ENCODE assay signal across 8 cellular contexts in the genomic region with DNA sequence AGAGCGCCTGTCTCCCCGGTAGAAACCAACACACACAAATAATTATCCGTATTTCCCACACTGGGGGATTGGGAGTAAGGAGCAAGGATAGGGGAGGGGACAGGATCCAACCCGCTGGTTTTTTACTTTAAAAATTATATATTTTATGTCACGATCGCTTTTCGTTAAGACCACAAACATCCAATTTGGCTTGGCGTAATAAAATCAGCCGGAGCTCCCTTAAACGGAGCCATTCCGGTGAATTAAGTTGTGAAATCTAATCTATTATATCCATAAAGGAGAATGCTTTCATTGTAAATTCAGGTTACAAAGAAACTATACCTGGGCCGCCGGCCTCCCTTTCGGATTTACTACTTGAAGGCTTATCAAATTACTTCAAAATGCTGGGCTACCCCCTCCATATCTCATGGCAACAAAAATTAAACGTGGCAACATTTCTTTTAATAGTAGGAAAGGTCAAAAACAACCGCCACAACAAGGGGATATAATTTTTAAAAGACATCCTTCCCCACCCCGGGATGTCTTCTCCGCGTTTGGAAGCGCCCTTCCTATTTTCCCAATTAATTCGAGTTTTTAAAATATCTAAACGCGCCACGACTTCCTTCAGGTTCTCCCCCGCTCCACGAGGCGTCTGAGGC. TPM values are rescaled to one million over a fixed set of nuclear protein-coding genes. Genes with fewer than 3 reads are reported as not detected.
DNase-seq lines count a peak whose midpoint lies in the region; ATAC-seq and TF ChIP-seq lines count a peak whose summit lies in the region.
"Had no signal": no experiment of that assay in that cellular context is flagged by ENCODE, and none has a peak within 500 bp of the region (broad histone marks: within the 10 kb centered on the region; RNA-seq: fewer than 3 reads in every experiment).

No MANE protein-coding gene starts in this region.

- peak overlapping the region; percentile 86 for H3K4me2 ChIP-seq in Loucy (ENCODE audit: low read depth, low read length, poor library complexity, severe bottlenecking)

- H3K9me2 ChIP-seq in Loucy (replicated peaks; ENCODE audit: low read depth, low read length): no peaks in the 10 kb centered on the region

- DNase-seq in body of pancreas (peak in 1 of 4 donors; percentile 27), kidney tubule cell (ENCODE audit: low spot score) (peak; percentile 43), stomach (no peak)
- DNase-seq in activated naive CD4-positive, alpha-beta T cell treated with anti-CD3 and anti-CD28 coated beads, Interleukin-2, amount 50 U/mL, for 72 hours (ENCODE audit: low spot score in 2 of 2): no peak
- DNase-seq: SIG-M5 had no signal

- no peak overlapping the region for H3K27ac Mint-ChIP-seq in activated naive CD4-positive, alpha-beta T cell treated with anti-CD3 and anti-CD28 coated beads, Interleukin-2, amount 50 U/mL, for 72 hours

- H3K79me2 ChIP-seq in Loucy (ENCODE audit: insufficient read depth, low read length): peaks cover 87% of the 10 kb centered on the region

- H3K9ac ChIP-seq in Loucy (ENCODE audit: low read depth, low read length, poor library complexity, severe bottlenecking): peak overlapping the region; percentile 99

- H3F3A ChIP-seq in Loucy (ENCODE audit: low read depth): no peaks in the 10 kb centered on the region

- TF ChIP-seq CTCF in Loucy (conservative IDR thresholded peaks at IDR 0.05; ENCODE audit: low read length) (no peak), body of pancreas (IDR thresholded peaks at IDR 0.05) (no peak), stomach (IDR thresholded peaks at IDR 0.05) (no peak)

- intact Hi-C loops in body of pancreas (cut with DNase I): no loop called here
- intact Hi-C loops in stomach (cut with DNase I; ENCODE audit: low total_unique reads): no loop called here

- peaks cover 44% of the 10 kb centered on the region for H4K20me1 ChIP-seq in Loucy (ENCODE audit: insufficient read depth, low read length, poor library complexity, severe bottlenecking)

- H3K27me3 ChIP-seq in Loucy (ENCODE audit: insufficient read depth, low read length, poor library complexity, severe bottlenecking): peaks cover 21% of the 10 kb centered on the region
- no peaks in the 10 kb centered on the region for H3K27me3 ChIP-seq in body of pancreas
- peaks cover 0 to 51% (median 21%) of the 10 kb centered on the region in 3 donors for H3K27me3 ChIP-seq in stomach

- H2AFZ ChIP-seq in Loucy (ENCODE audit: low read length): no peak overlapping the region

- no peaks in the 10 kb centered on the region for H3K9me3 Mint-ChIP-seq in activated naive CD4-positive, alpha-beta T cell treated with anti-CD3 and anti-CD28 coated beads, Interleukin-2, amount 50 U/mL, for 72 hours

- no peak for TF ChIP-seq POLR2A in body of pancreas (IDR thresholded peaks at IDR 0.05)
- no peak for TF ChIP-seq POLR2A in stomach (IDR thresholded peaks at IDR 0.05)

- H3K27ac ChIP-seq in body of pancreas (peak overlapping the region; percentile 89 to 98 (median 97)), stomach (peak overlapping the region; percentile 88 to 98 (median 98))

- H3K9me3 ChIP-seq in Loucy (ENCODE audit: insufficient read depth, low read depth, low read length): no peaks in the 10 kb centered on the region
- no peaks in the 10 kb centered on the region for H3K9me3 ChIP-seq in body of pancreas
- no peaks in the 10 kb centered on the region for H3K9me3 ChIP-seq in stomach

- 30 to 64% methylated on average over 27 of the region's 27 CpGs for WGBS in body of pancreas, 2 donors
- 8 to 14% (median 11%) methylated on average over 27 of the region's 27 CpGs for WGBS in stomach, 5 donors

- TF ChIP-seq EP300 in stomach (IDR thresholded peaks at IDR 0.05): no peak

- ATAC-seq in body of pancreas (no peak), GM19035 (IDR thresholded peaks at IDR 0.05; ENCODE audit: unreplicated experiment) (no peak), GM21447 (IDR thresholded peaks at IDR 0.05; ENCODE audit: unreplicated experiment) (no peak)
- no peak for ATAC-seq in activated naive CD4-positive, alpha-beta T cell treated with anti-CD3 and anti-CD28 coated beads, Interleukin-2, amount 50 U/mL, for 72 hours

- H3K4me1 ChIP-seq in Loucy (ENCODE audit: insufficient read depth, low read length, poor library complexity, severe bottlenecking) (peaks cover 44% of the 10 kb centered on the region), body of pancreas (peaks cover 70% of the 10 kb centered on the region), stomach (peaks cover 51 to 79% (median 74%) of the 10 kb centered on the region in 4 donors)

- peak overlapping the region; percentile 95 for H3K4me3 ChIP-seq in Loucy (ENCODE audit: low read length, poor library complexity, severe bottlenecking)
- H3K4me3 ChIP-seq in body of pancreas: peak overlapping the region in 1 of 2 donors; percentile 2
- peak overlapping the region; percentile 68 to 91 (median 75) for H3K4me3 ChIP-seq in stomach

- H3K36me3 Mint-ChIP-seq in activated naive CD4-positive, alpha-beta T cell treated with anti-CD3 and anti-CD28 coated beads, Interleukin-2, amount 50 U/mL, for 72 hours: peaks cover 5 to 6% of the 10 kb centered on the region in 2 donors

- H3K36me3 ChIP-seq in Loucy (ENCODE audit: insufficient read depth, low read length) (no peaks in the 10 kb centered on the region), body of pancreas (replicated peaks in 1 of 2; ENCODE audit: insufficient read depth in 1 of 2, low read depth in 2 of 2) (no peaks in the 10 kb centered on the region), stomach (no peaks in the 10 kb centered on the region)

RNA-seq across cellular contexts. Expression of gene SLC38A10, which starts 47.1 kb away (rescaled TPM):
- total RNA-seq in body of pancreas (100 to 1,000 TPM; 102 to 203 TPM), stomach (100 to 1,000 TPM in 2 of 5 donors, 10 to 100 TPM in 3; 27.4 to 140 (median 82.6) TPM)
- 10 to 100 TPM; 18.6 to 78.1 (median 56.4) TPM for polyA plus RNA-seq in stomach
- total RNA-seq in activated naive CD4-positive, alpha-beta T cell treated with anti-CD3 and anti-CD28 coated beads, Interleukin-2, amount 50 U/mL, for 72 hours: 10 to 100 TPM; 19.9 to 72.0 TPM

RNA-seq across cellular contexts. Expression of gene BAHCC1, which starts 53.1 kb away (rescaled TPM):
- total RNA-seq in body of pancreas (10 to 100 TPM in 1 of 2 donors, 1 to 10 TPM in 1; 5.7 to 14.8 TPM), stomach (10 to 100 TPM in 4 of 5 donors, 1 to 10 TPM in 1; 8.6 to 56.2 (median 15.2) TPM)
- polyA plus RNA-seq in stomach: 1 to 10 TPM; 4.9 to 6.6 (median 5.1) TPM
- under 1 TPM in 1 of 2 donors, not detected in 1; 0.16 TPM for total RNA-seq in activated naive CD4-positive, alpha-beta T cell treated with anti-CD3 and anti-CD28 coated beads, Interleukin-2, amount 50 U/mL, for 72 hours

Comparison
In these comparisons a context has a peak if more than half of its experiments do, and no peak if none do; other contexts are left out.
1. RNA of gene BAHCC1, which starts 53.1 kb away (total RNA-seq): 8.6 to 56.2 TPM in stomach and 5.7 to 14.8 TPM in body of pancreas; 0.16 TPM in activated naive CD4-positive, alpha-beta T cell treated with anti-CD3 and anti-CD28 coated beads, Interleukin-2, amount 50 U/mL, for 72 hours; every median in the first group is over 4 times any median in the second.